ENCODE assay signal across 34 cellular contexts in genomic region chr7:39002755-39003154, GRCh38. TPM values are rescaled to one million over a fixed set of nuclear protein-coding genes. Genes with fewer than 3 reads are reported as not detected.
"Had no signal": no experiment of that assay in that cellular context is flagged by ENCODE, and none has a peak within 500 bp of the region (broad histone marks: within the 10 kb centered on the region; RNA-seq: fewer than 3 reads in every experiment).

No MANE protein-coding gene starts in this region.

- H3K36me3 ChIP-seq: neural progenitor cell, ovary, spleen, suprapubic skin, tibial artery, transverse colon, vagina had no signal

- H3K27me3 ChIP-seq: neural progenitor cell, ovary, spleen, suprapubic skin, testis, tibial artery, transverse colon, vagina had no signal

- H3K27ac Mint-ChIP-seq: naive thymus-derived CD4-positive, alpha-beta T cell; natural killer cell; nephron; neural progenitor cell; progenitor cell of endocrine pancreas; stimulated activated memory B cell treated with anti-CD40 and anti-IgM and Interleukin-4, amounts not matched to agents 10 μg/mL and 1 μg/mL and 100 μg/mL, for 72 hours; type B pancreatic cell had no signal

- H3K4me2 ChIP-seq: neural progenitor cell had no signal

- H3K79me2 ChIP-seq: parathyroid adenoma had no signal

- H3K4me1 ChIP-seq: parathyroid adenoma, psoas muscle, spleen, suprapubic skin, testis, tibial artery, transverse colon, vagina had no signal

- H3K36me3 Mint-ChIP-seq: naive thymus-derived CD4-positive, alpha-beta T cell; natural killer cell; neural progenitor cell; stimulated activated memory B cell treated with anti-CD40 and anti-IgM and Interleukin-4, amounts not matched to agents 10 μg/mL and 1 μg/mL and 100 μg/mL, for 72 hours; type B pancreatic cell had no signal

- H3K9me3 ChIP-seq: ovary, psoas muscle, spleen, suprapubic skin, testis, tibial artery, transverse colon, vagina had no signal

- H3K9ac ChIP-seq: neural progenitor cell, parathyroid adenoma had no signal

- DNase-seq: naive thymus-derived CD4-positive, alpha-beta T cell; natural killer cell; occipital lobe; ovary; posterior cingulate gyrus; psoas muscle; right cardiac atrium; small intestine; spleen; stimulated activated CD4-positive, alpha-beta T cell treated with anti-CD3 and anti-CD28 coated beads, Interleukin-12 subunit alpha, Interleukin-12 subunit beta, amount 100 ng/mL, for 4 hours; stimulated activated CD4-positive, alpha-beta T cell treated with anti-CD3 and anti-CD28 coated beads, Interleukin-1b, Interleukin-23, amount 100 ng/mL, for 48 hours; stimulated activated CD4-positive, alpha-beta T cell treated with anti-CD3 and anti-CD28 coated beads, Interleukin-4, amount 100 ng/mL, for 1 hour; stimulated activated CD4-positive, alpha-beta T cell treated with anti-CD3 and anti-CD28 coated beads, Interleukin-4, amount 100 ng/mL, for 4 hours; stimulated activated CD8-positive, alpha-beta memory T cell treated with anti-CD3 and anti-CD28 coated beads, Interleukin-4, amount 100 ng/mL, for 48 hours; stimulated activated naive CD4-positive, alpha-beta T cell; stimulated activated naive CD8-positive, alpha-beta T cell treated with anti-CD3 and anti-CD28 coated beads, Interleukin-15, amount 100 ng/mL, for 72 hours; stimulated activated naive CD8-positive, alpha-beta T cell treated with anti-CD3 and anti-CD28 coated beads, Interleukin-15, Interleukin-2, amounts not matched to agents 100 U/mL and 50 U/mL, for 24 hours; substantia nigra; testis; tibial artery; transverse colon had no signal

- H3K4me1 Mint-ChIP-seq: naive thymus-derived CD4-positive, alpha-beta T cell; natural killer cell; stimulated activated memory B cell treated with anti-CD40 and anti-IgM and Interleukin-4, amounts not matched to agents 10 μg/mL and 1 μg/mL and 100 μg/mL, for 72 hours; stimulated activated naive CD8-positive, alpha-beta T cell treated with anti-CD3 and anti-CD28 coated beads, Interleukin-15, amount 100 ng/mL, for 72 hours had no signal

- H3K9me3 Mint-ChIP-seq: natural killer cell; neural progenitor cell; stimulated activated memory B cell treated with anti-CD40 and anti-IgM and Interleukin-4, amounts not matched to agents 10 μg/mL and 1 μg/mL and 100 μg/mL, for 72 hours; stimulated activated naive CD8-positive, alpha-beta T cell treated with anti-CD3 and anti-CD28 coated beads, Interleukin-15, amount 100 ng/mL, for 72 hours; type B pancreatic cell had no signal

- H2AFZ ChIP-seq: neural progenitor cell, parathyroid adenoma had no signal

- ATAC-seq: naive thymus-derived CD4-positive, alpha-beta T cell; natural killer cell; psoas muscle; right cardiac atrium; sciatic nerve; stimulated activated memory B cell treated with anti-CD40 and anti-IgM and Interleukin-4, amounts not matched to agents 10 μg/mL and 1 μg/mL and 100 μg/mL, for 72 hours; stimulated activated naive CD8-positive, alpha-beta T cell treated with anti-CD3 and anti-CD28 coated beads, Interleukin-15, amount 100 ng/mL, for 72 hours; stimulated activated naive CD8-positive, alpha-beta T cell treated with anti-CD3 and anti-CD28 coated beads, Interleukin-15, Interleukin-2, amounts not matched to agents 100 U/mL and 50 U/mL, for 24 hours had no signal

- H3K27ac ChIP-seq: neural progenitor cell, ovary, parathyroid adenoma, psoas muscle, spleen, suprapubic skin, testis, tibial artery, transverse colon, vagina had no signal

- FAIRE-seq: small intestine, urothelium cell line had no signal

- H3K27me3 Mint-ChIP-seq: progenitor cell of endocrine pancreas; stimulated activated memory B cell treated with anti-CD40 and anti-IgM and Interleukin-4, amounts not matched to agents 10 μg/mL and 1 μg/mL and 100 μg/mL, for 72 hours; stimulated activated naive CD8-positive, alpha-beta T cell treated with anti-CD3 and anti-CD28 coated beads, Interleukin-15, amount 100 ng/mL, for 72 hours; type B pancreatic cell had no signal

- H3K4me3 Mint-ChIP-seq: natural killer cell; nephron; neural progenitor cell; stimulated activated memory B cell treated with anti-CD40 and anti-IgM and Interleukin-4, amounts not matched to agents 10 μg/mL and 1 μg/mL and 100 μg/mL, for 72 hours; stimulated activated naive CD8-positive, alpha-beta T cell treated with anti-CD3 and anti-CD28 coated beads, Interleukin-15, amount 100 ng/mL, for 72 hours; type B pancreatic cell had no signal

- H3K4me3 ChIP-seq: neural progenitor cell, ovary, psoas muscle, spleen, suprapubic skin, testis, tibial artery, transverse colon, vagina had no signal

RNA-seq across cellular contexts. Expression of gene POU6F2, which starts 25.0 kb away (rescaled TPM):
- total RNA-seq: osteoblast, psoas muscle, renal cortical epithelial cell, skeletal muscle tissue, suprapubic skin, vagina had no signal
- polyA plus RNA-seq: naive thymus-derived CD4-positive, alpha-beta T cell; small intestine had no signal
